8 cellular contexts compared by ENCODE assay signal in the genomic region with DNA sequence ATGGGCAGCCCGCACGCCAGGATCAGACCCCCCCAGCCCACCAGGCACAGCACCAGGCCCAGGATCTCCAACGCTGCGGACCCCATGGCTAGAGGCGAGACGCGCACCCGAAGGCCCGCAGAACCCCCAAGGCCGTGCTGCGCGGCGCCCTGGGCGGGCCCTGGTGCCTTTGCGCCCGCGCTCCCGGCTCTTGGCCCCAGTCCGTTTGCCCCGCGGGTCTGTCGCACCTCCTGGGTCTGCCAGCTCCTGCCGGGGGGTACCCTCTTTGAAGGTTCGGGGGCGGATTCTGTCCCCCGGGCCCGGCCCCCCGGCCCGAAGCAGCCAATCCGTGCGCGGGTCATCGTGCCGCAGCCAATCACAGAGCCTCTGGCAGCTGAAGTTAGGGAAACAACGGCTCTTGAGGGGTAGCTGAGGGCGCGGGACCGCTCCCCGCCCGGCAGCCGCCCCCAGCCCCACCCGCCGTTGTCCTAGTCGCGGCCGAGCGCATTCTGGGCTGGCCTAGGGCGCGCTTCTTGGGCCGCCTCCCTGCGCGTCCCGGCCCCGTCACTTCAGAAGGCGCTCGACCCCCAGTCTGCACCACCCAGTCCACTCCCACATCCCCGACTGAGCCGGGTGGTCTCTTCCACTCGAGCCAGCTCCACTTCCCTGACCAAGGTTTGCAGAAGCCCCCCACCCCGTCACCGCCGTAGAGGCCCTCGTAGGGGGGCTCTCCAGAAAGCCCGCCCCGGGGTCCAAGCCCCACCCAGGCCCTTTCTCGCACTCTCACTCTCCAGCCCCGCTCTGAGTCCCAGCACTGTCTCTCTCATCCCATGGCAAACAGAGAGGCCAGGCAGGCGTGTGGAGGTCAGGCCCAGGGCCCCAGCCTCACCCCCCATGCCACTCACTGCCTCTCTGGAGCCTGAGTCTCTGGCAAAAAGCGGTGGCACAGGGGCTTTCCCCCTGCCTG. TPM values are rescaled to one million over a fixed set of nuclear protein-coding genes. Genes with fewer than 3 reads are reported as not detected.
DNase-seq lines count a peak whose midpoint lies in the region; ATAC-seq, FAIRE-seq and TF ChIP-seq lines count a peak whose summit lies in the region.

A gene with protein sequence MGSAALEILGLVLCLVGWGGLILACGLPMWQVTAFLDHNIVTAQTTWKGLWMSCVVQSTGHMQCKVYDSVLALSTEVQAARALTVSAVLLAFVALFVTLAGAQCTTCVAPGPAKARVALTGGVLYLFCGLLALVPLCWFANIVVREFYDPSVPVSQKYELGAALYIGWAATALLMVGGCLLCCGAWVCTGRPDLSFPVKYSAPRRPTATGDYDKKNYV (minus strand): TSS at position 241 of the 946 bp plus-strand sequence. CDS start 155 bp downstream, at position 86.

- in situ Hi-C loops in K562 (cut with MboI) = no loop called here

- ATAC-seq in K562 = no peak
- ATAC-seq in stimulated activated naive CD8-positive, alpha-beta T cell treated with anti-CD3 and anti-CD28 coated beads, Interleukin-15, Interleukin-2, amounts not matched to agents 100 U/mL and 50 U/mL, for 24 hours = peak; percentile 19
- ATAC-seq in GM19397 (IDR thresholded peaks at IDR 0.05; ENCODE audit: unreplicated experiment) = no peak
- ATAC-seq in GM21737 (IDR thresholded peaks at IDR 0.05; ENCODE audit: unreplicated experiment) = no peak

- BruUV-seq in K562 (replicated peaks; lab: Mats Ljungman, UMichigan) = no TSS peak

- no peaks in the 10 kb centered on the region for H3K9me1 ChIP-seq in K562 (ENCODE audit: control insufficient read depth, insufficient read depth, low read length)

- H3K9me3 ChIP-seq in K562 (replicated peaks; ENCODE audit: control insufficient read depth, insufficient read depth, low read depth, low read length) = no peaks in the 10 kb centered on the region

- H3K79me2 ChIP-seq in K562 (ENCODE audit: control insufficient read depth, insufficient read depth, low read length) = no peaks in the 10 kb centered on the region

- intact Hi-C loops in K562 (cut with micrococcal nuclease) = no loop called here

- H3K27ac ChIP-seq in HL-60 (replicated peaks) (no peak within 1 kb of the TSS), K562 (ENCODE audit: extremely low read depth, low read depth, low read length) (no peak within 1 kb of the TSS)

- CTCF ChIA-PET in K562 (lab: Yijun Ruan, JAX; ENCODE audit: low intra/inter-chr PET ratio) = no interaction called here

- H3K4me3 ChIP-seq in HL-60 (replicated peaks; ENCODE audit: insufficient read depth, low read length) (peak within 1 kb of the TSS; percentile 42), K562 (no peak within 1 kb of the TSS)

- H3K4me1 ChIP-seq in K562 (replicated peaks in 1 of 2; ENCODE audit: control insufficient read depth in 2 of 2, insufficient read depth in 2 of 2, low read length in 2 of 2) = peaks cover 0 to 52% of the 10 kb centered on the region in 2 experiments; a peak in 3 of 5 replicates

- no peak within 1 kb of the TSS for H3K4me2 ChIP-seq in K562 (ENCODE audit: insufficient read depth, low read length)

- TF ChIP-seq RAD21 in K562 (CRISPR knock-in tag; conservative IDR thresholded peaks at IDR 0.05 in 1 of 2, IDR thresholded peaks at IDR 0.05 in 1 of 2) = no peak

- DNase-seq in AG08395 (ENCODE audit: low spot score) = peak; percentile 68
- DNase-seq in HL-60 (ENCODE audit: low read depth in 1 of 2, low spot score in 1 of 2) = peak in 1 of 2 experiments; percentile 37
- peak in 3 of 4 experiments; percentile 54 to 69 (median 56) for DNase-seq in K562 (ENCODE audit: extremely low read depth in 1 of 4, low spot score in 3 of 4)
- peak; percentile 46 for DNase-seq in iris pigment epithelial cell (ENCODE audit: low read depth)
- DNase-seq in stimulated activated naive CD8-positive, alpha-beta T cell treated with anti-CD3 and anti-CD28 coated beads, Interleukin-15, Interleukin-2, amounts not matched to agents 100 U/mL and 50 U/mL, for 24 hours = no peak
- no peak for DNase-seq in HPDE6-E6E7 (ENCODE audit: extremely low spot score)

- POLR2A ChIA-PET in K562 (lab: Yijun Ruan, JAX) = interaction anchor here (1.3 to 1.6 kb wide), 2 partner anchors 18 to 60 kb away, joined by 3 to 6 read pairs; no protein-coding TSS in a partner anchor

- TF ChIP-seq CTCF in HL-60 (IDR thresholded peaks at IDR 0.05; ENCODE audit: insufficient read depth, low read length) (no peak), K562 (IDR thresholded peaks at IDR 0.05 in 2 of 3, conservative IDR thresholded peaks at IDR 0.05 in 1 of 3; ENCODE audit: insufficient read depth in 2 of 3, low read depth in 1 of 3, low read length in 3 of 3) (no peak)

- H3K27me3 ChIP-seq in HL-60 (ENCODE audit: insufficient read depth, poor library complexity, severe bottlenecking) (peaks cover 28% of the 10 kb centered on the region), K562 (ENCODE audit: control insufficient read depth in 2 of 2, insufficient read depth in 2 of 2, low read length in 2 of 2) (peaks cover 26 to 32% of the 10 kb centered on the region in 2 experiments)

- H2AFZ ChIP-seq in K562 (ENCODE audit: low read depth, low read length) = no peak within 1 kb of the TSS

- H3K9ac ChIP-seq in K562 (ENCODE audit: insufficient read depth in 1 of 2, low read depth in 2 of 2, low read length in 2 of 2) = peak within 1 kb of the TSS in 1 of 2 experiments; percentile 33; a peak in 2 of 4 replicates

- no peak for FAIRE-seq in K562 (lab: Jason Lieb, UNC)

- TF ChIP-seq EP300 in K562 (IDR thresholded peaks at IDR 0.05; ENCODE audit: low read length) = no peak

- H3K36me3 ChIP-seq in K562 (ENCODE audit: control insufficient read depth, insufficient read depth, low read length) = peaks cover 33% of the 10 kb centered on the region; the same call in 1 of the 3 replicates

- no peak for TF ChIP-seq POLR2A in K562 (conservative IDR thresholded peaks at IDR 0.05)

- peaks cover 22% of the 10 kb centered on the region for H4K20me1 ChIP-seq in K562 (replicated peaks; ENCODE audit: control insufficient read depth, insufficient read depth, low read length)

- 87% methylated on average over 69 of the region's 69 CpGs for WGBS in K562 (ENCODE audit: insufficient coverage, low coverage, missing lambda C conversion rate)

TF ChIP-seq in K562, 482 proteins besides CTCF, POLR2A, EP300 and RAD21 (continues in another document):
- TF ChIP-seq, protein P1, sequence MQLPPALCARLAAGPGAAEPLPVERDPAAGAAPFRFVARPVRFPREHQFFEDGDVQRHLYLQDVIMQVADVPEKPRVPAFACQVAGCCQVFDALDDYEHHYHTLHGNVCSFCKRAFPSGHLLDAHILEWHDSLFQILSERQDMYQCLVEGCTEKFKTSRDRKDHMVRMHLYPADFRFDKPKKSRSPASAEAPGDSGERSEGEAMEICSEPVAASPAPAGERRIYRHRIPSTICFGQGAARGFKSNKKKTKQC (CRISPR knock-in tag; IDR thresholded peaks at IDR 0.05) = peak; percentile 59; the same call in 1 of the 2 replicates
- TF ChIP-seq RBM22 (IDR thresholded peaks at IDR 0.05; ENCODE audit: low read depth, low read length, poor library complexity, severe bottlenecking) (peak; percentile 37), FIP1L1 (IDR thresholded peaks at IDR 0.05; ENCODE audit: low read depth, low read length, poor library complexity, severe bottlenecking) (peak; percentile 22), ZBTB7A (IDR thresholded peaks at IDR 0.05; ENCODE audit: borderline replicate concordance, control insufficient read depth, low read depth, low read length) (0 out of 2 replicates have a peak, but pooled peaks have one; percentile 20), FOS (IDR thresholded peaks at IDR 0.05; ENCODE audit: extremely low read depth, insufficient read length) (no peak), NR3C1 (CRISPR knock-in tag; IDR thresholded peaks at IDR 0.05) (0 out of 2 replicates have a peak, but pooled peaks have one; percentile 22), TGIF2 (CRISPR knock-in tag; IDR thresholded peaks at IDR 0.05) (peak; percentile 87; the same call in 1 of the 2 replicates), L3MBTL2 (IDR thresholded peaks at IDR 0.05) (no peak), CREBBP (IDR thresholded peaks at IDR 0.05; ENCODE audit: low read depth, low read length) (no peak), SAFB (IDR thresholded peaks at IDR 0.05; ENCODE audit: borderline replicate concordance, low read depth, low read length) (0 out of 2 replicates have a peak, but pooled peaks have one; percentile 8), ZC3H4 (CRISPR knock-in tag; IDR thresholded peaks at IDR 0.05; ENCODE audit: borderline replicate concordance) (0 out of 2 replicates have a peak, but pooled peaks have one; percentile 44)
- TF ChIP-seq, protein P2, sequence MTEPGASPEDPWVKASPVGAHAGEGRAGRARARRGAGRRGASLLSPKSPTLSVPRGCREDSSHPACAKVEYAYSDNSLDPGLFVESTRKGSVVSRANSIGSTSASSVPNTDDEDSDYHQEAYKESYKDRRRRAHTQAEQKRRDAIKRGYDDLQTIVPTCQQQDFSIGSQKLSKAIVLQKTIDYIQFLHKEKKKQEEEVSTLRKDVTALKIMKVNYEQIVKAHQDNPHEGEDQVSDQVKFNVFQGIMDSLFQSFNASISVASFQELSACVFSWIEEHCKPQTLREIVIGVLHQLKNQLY (CRISPR knock-in tag; conservative IDR thresholded peaks at IDR 0.05) = no peak

RNA-seq across cellular contexts. Expression of the gene that starts here (rescaled TPM):
- total RNA-seq in K562 (2011; cell fraction: chromatin; rRNA removed; ENCODE audit: low replicate concordance) = not detected in 2 replicates
- not detected in 2 replicates for total RNA-seq in K562 (2011; cell fraction: nucleolus; rRNA removed)
- not detected in 2 replicates for total RNA-seq in K562 (2011; cell fraction: nucleoplasm; rRNA removed)
- total RNA-seq in K562 (2014; rRNA removed) = not detected in 2 replicates
- not detected in 2 replicates for total RNA-seq in K562 (2014; rRNA removed; fragmentation: Illumina TruSeq; extraction: Trizol)
- total RNA-seq in K562 (2015; rRNA removed; fragmentation: Illumina TruSeq; extraction: Trizol) = not detected in 2 replicates
- 0.16 and 0.20 TPM in 2 replicates for total RNA-seq in K562 (2021)
- not detected in 2 replicates for polyA plus RNA-seq in K562 (2011; rRNA removed)
- not detected in 2 replicates for polyA plus RNA-seq in K562 (2011; cell fraction: cytosol; rRNA removed)
- not detected in 2 replicates for polyA plus RNA-seq in K562 (2011; cell fraction: nucleus; rRNA removed)
- 0.08 and 0.18 TPM in 2 replicates for polyA plus RNA-seq in K562 (2012)
- polyA plus RNA-seq in K562 (2014; fragmentation: Illumina TruSeq; extraction: Trizol) = not detected in 2 replicates
- not detected for polyA plus RNA-seq in K562 (2014; fragmentation: Nextera tagmentation; extraction: Ambion mirVana)
- polyA plus RNA-seq in K562 (2014; rRNA removed) = not detected in 2 replicates
- not detected in 2 replicates for polyA minus RNA-seq in K562 (2011; rRNA and poly(A)+ RNA removed)
- not detected in 2 replicates for polyA minus RNA-seq in K562 (2011; cell fraction: cytosol; rRNA and poly(A)+ RNA removed)
- polyA minus RNA-seq in K562 (2011; cell fraction: nucleus; rRNA and poly(A)+ RNA removed) = not detected in 2 replicates

Comparison
In these comparisons a context has a peak if more than half of its experiments do, and no peak if none do; other contexts are left out.
1. Peak in DNase-seq in K562; RNA of the gene not detected or under 1 TPM.
2. DNase-seq: peak in AG08395 (single experiment) and iris pigment epithelial cell (single experiment); none in stimulated activated naive CD8-positive, alpha-beta T cell treated with anti-CD3 and anti-CD28 coated beads, Interleukin-15, Interleukin-2, amounts not matched to agents 100 U/mL and 50 U/mL, for 24 hours (single experiment) and HPDE6-E6E7 (single experiment).